Comparison of ENCODE assay signal across 19 cellular contexts in genomic region chr11:11816511-11817319, GRCh38.
DNase-seq lines count a peak whose midpoint lies in the region; ATAC-seq and TF ChIP-seq lines count a peak whose summit lies in the region.
"Had no signal": no experiment of that assay in that cellular context is flagged by ENCODE, and none has a peak within 500 bp of the region (broad histone marks: within the 10 kb centered on the region; RNA-seq: fewer than 3 reads in every experiment).

No MANE protein-coding gene starts in this region.

- no peak for TF ChIP-seq POLR2A in NB4 (IDR thresholded peaks at IDR 0.05; ENCODE audit: extremely low read depth, insufficient read length)

- ATAC-seq in HG02885 (IDR thresholded peaks at IDR 0.05; ENCODE audit: poor library complexity, unreplicated experiment) (no peak), GM19463 (IDR thresholded peaks at IDR 0.05; ENCODE audit: unreplicated experiment) (no peak)
- ATAC-seq: foreskin keratinocyte had no signal

- no peak overlapping the region for H3K4me3 ChIP-seq in AG10803 (ENCODE audit: low read length)
- H3K4me3 ChIP-seq in NB4 (ENCODE audit: low read depth, low read length): no peak overlapping the region
- H3K4me3 ChIP-seq in foreskin fibroblast (ENCODE audit: low read depth in 1 of 2, low read length in 2 of 2): no peak overlapping the region

- TF ChIP-seq CTCF in AG10803 (conservative IDR thresholded peaks at IDR 0.05; ENCODE audit: low read length) (no peak), NB4 (IDR thresholded peaks at IDR 0.05; ENCODE audit: low read depth, low read length) (no peak), foreskin fibroblast (IDR thresholded peaks at IDR 0.05; ENCODE audit: low read depth, low read length) (no peak)

- DNase-seq in AG10803 (ENCODE audit: low read depth) (peak; percentile 37), NB4 (ENCODE audit: low read depth) (peak; percentile 14), dedifferentiated amniotic fluid mesenchymal stem cell (ENCODE audit: extremely low spot score) (peak; percentile 28), foreskin fibroblast (peak; percentile 23 to 55), NCI-H446 treated with DMSO at 0.1 percent for 48 hours (lab: John Stamatoyannopoulos, UW) (no peak)
- no peak for DNase-seq in activated CD8-positive, alpha-beta memory T cell treated with anti-CD3 and anti-CD28 coated beads for 24 hours
- DNase-seq: activated naive CD4-positive, alpha-beta T cell treated with anti-CD3 and anti-CD28 coated beads for 36 hours; activated T-cell treated with anti-CD3 and anti-CD28 coated beads, Interleukin-2, amount 50 U/mL, for 48 hours; aorta; cerebellar nuclear complex; effector CD8-positive, alpha-beta T cell; hippocampal formation; NCI-H2081; NCI-H524 treated with DMSO at 0.1 percent for 48 hours; occipital lobe; SK-N-SH had no signal

Comparison
In these comparisons a context has a peak if more than half of its experiments do, and no peak if none do; other contexts are left out.
1. DNase-seq: peak in AG10803 (single experiment), NB4 (single experiment), dedifferentiated amniotic fluid mesenchymal stem cell (single experiment) and foreskin fibroblast (2 of 2); none in NCI-H446 treated with DMSO at 0.1 percent for 48 hours (single experiment) and activated CD8-positive, alpha-beta memory T cell treated with anti-CD3 and anti-CD28 coated beads for 24 hours (single experiment).